18 cellular contexts compared by ENCODE assay signal in genomic region chr13:28392896-28393295, GRCh38.
"Had no signal": no experiment of that assay in that cellular context is flagged by ENCODE, and none has a peak within 500 bp of the region (broad histone marks: within the 10 kb centered on the region; RNA-seq: fewer than 3 reads in every experiment).

No MANE protein-coding gene starts in this region.

- H3K36me3 Mint-ChIP-seq: natural killer cell, type B pancreatic cell had no signal

- H3K36me3 ChIP-seq: breast epithelium, prostate gland, suprapubic skin had no signal

- H3K4me1 ChIP-seq: breast epithelium, prostate gland had no signal

- H3K79me2 ChIP-seq: hepatocyte had no signal

- DNase-seq: activated CD4-positive, alpha-beta memory T cell treated with anti-CD3 and anti-CD28 coated beads for 36 hours; activated gamma-delta T cell treated with Interleukin-2 at 50 U/mL for 16 hours; activated naive CD8-positive, alpha-beta T cell treated with anti-CD3 and anti-CD28 coated beads, Interleukin-2, amount 10 ng/mL, durations not matched to agents 7 days and 5 days; activated T-cell treated with anti-CD3 and anti-CD28 coated beads, Interleukin-2, amount 50 U/mL, for 72 hours; aorta; dorsolateral prefrontal cortex; kidney glomerular epithelial cell; natural killer cell; occipital lobe; stimulated activated CD4-positive, alpha-beta T cell treated with anti-CD3 and anti-CD28 coated beads, Interleukin-2, amount 100 ng/mL, for 48 hours; stimulated activated naive CD4-positive, alpha-beta T cell treated with Interleukin-2 at 50 U/mL for 16 hours; T-helper 9 cell had no signal

- H2AFZ ChIP-seq: hepatocyte had no signal

- H3K9me3 Mint-ChIP-seq: activated CD4-positive, alpha-beta memory T cell treated with anti-CD3 and anti-CD28 coated beads for 36 hours; activated T-cell treated with anti-CD3 and anti-CD28 coated beads, Interleukin-2, amount 50 U/mL, for 72 hours; natural killer cell; type B pancreatic cell had no signal

- H3K4me3 ChIP-seq: breast epithelium, dorsolateral prefrontal cortex, hepatocyte, lung, prostate gland, suprapubic skin had no signal

- H3K27ac ChIP-seq: hepatocyte, prostate gland had no signal

- H3K27me3 ChIP-seq: breast epithelium, hepatocyte had no signal

- H3K4me1 Mint-ChIP-seq: natural killer cell had no signal

- H3K4me2 ChIP-seq: hepatocyte had no signal

- H3K9me3 ChIP-seq: breast epithelium, prostate gland, suprapubic skin had no signal

- H3K27ac Mint-ChIP-seq: activated CD4-positive, alpha-beta memory T cell treated with anti-CD3 and anti-CD28 coated beads for 36 hours; activated naive CD8-positive, alpha-beta T cell treated with anti-CD3 and anti-CD28 coated beads, Interleukin-2, amount 10 ng/mL, durations not matched to agents 7 days and 5 days; activated T-cell treated with anti-CD3 and anti-CD28 coated beads, Interleukin-2, amount 50 U/mL, for 72 hours; natural killer cell; type B pancreatic cell had no signal

- H3K4me3 Mint-ChIP-seq: activated CD4-positive, alpha-beta memory T cell treated with anti-CD3 and anti-CD28 coated beads for 36 hours; activated naive CD8-positive, alpha-beta T cell treated with anti-CD3 and anti-CD28 coated beads, Interleukin-2, amount 10 ng/mL, durations not matched to agents 7 days and 5 days; activated T-cell treated with anti-CD3 and anti-CD28 coated beads, Interleukin-2, amount 50 U/mL, for 72 hours; natural killer cell; type B pancreatic cell had no signal
